Comparison of ENCODE assay signal across 1 cellular context in the genomic region with DNA sequence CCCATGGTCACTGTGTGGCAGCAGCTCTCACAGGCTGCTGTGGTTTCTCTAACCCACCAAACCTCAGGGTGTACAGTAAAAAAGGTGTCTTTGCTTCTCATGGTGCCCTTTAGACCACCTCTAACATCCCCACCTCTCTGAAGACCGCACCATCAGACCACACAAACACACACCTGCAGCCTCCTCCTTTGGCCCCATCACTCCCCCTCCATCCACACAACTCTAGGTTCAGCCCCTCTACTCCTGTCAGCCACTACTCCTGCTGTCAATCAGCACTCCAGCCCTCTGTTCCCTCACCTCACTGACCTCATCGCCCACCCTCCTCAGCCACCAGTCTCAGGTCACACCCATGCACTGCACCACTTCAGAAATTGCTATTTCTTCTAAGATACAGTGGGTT.
TF ChIP-seq lines count a peak whose summit lies in the region.

No MANE protein-coding gene starts in this region.

TF ChIP-seq in K562, 482 proteins besides CTCF, POLR2A, EP300 and RAD21:
- TF ChIP-seq, protein P1, sequence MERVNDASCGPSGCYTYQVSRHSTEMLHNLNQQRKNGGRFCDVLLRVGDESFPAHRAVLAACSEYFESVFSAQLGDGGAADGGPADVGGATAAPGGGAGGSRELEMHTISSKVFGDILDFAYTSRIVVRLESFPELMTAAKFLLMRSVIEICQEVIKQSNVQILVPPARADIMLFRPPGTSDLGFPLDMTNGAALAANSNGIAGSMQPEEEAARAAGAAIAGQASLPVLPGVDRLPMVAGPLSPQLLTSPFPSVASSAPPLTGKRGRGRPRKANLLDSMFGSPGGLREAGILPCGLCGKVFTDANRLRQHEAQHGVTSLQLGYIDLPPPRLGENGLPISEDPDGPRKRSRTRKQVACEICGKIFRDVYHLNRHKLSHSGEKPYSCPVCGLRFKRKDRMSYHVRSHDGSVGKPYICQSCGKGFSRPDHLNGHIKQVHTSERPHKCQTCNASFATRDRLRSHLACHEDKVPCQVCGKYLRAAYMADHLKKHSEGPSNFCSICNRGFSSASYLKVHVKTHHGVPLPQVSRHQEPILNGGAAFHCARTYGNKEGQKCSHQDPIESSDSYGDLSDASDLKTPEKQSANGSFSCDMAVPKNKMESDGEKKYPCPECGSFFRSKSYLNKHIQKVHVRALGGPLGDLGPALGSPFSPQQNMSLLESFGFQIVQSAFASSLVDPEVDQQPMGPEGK (CRISPR knock-in tag; IDR thresholded peaks at IDR 0.05; ENCODE audit: borderline replicate concordance), result no peak
- no peak for TF ChIP-seq ZNF780A (CRISPR knock-in tag; IDR thresholded peaks at IDR 0.05)
- no peak for TF ChIP-seq JUNB (CRISPR knock-in tag; conservative IDR thresholded peaks at IDR 0.05)
- no peak for TF ChIP-seq HNRNPH1 (optimal IDR thresholded peaks at IDR 0.05; ENCODE audit: low read depth, low read length)
- 0 out of 2 replicates have a peak, but pooled peaks have one; percentile 22 for TF ChIP-seq PTBP1 (IDR thresholded peaks at IDR 0.05; ENCODE audit: low read depth, low read length)
- no peak for TF ChIP-seq ZNF140 (CRISPR knock-in tag; IDR thresholded peaks at IDR 0.05)
- TF ChIP-seq, protein P2, sequence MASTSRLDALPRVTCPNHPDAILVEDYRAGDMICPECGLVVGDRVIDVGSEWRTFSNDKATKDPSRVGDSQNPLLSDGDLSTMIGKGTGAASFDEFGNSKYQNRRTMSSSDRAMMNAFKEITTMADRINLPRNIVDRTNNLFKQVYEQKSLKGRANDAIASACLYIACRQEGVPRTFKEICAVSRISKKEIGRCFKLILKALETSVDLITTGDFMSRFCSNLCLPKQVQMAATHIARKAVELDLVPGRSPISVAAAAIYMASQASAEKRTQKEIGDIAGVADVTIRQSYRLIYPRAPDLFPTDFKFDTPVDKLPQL (IDR thresholded peaks at IDR 0.05; ENCODE audit: extremely low read depth, insufficient read length), result no peak
- no peak for TF ChIP-seq MTA3 (IDR thresholded peaks at IDR 0.05; ENCODE audit: borderline replicate concordance)
- TF ChIP-seq, protein P3, sequence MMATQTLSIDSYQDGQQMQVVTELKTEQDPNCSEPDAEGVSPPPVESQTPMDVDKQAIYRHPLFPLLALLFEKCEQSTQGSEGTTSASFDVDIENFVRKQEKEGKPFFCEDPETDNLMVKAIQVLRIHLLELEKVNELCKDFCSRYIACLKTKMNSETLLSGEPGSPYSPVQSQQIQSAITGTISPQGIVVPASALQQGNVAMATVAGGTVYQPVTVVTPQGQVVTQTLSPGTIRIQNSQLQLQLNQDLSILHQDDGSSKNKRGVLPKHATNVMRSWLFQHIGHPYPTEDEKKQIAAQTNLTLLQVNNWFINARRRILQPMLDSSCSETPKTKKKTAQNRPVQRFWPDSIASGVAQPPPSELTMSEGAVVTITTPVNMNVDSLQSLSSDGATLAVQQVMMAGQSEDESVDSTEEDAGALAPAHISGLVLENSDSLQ (IDR thresholded peaks at IDR 0.05), result peak; percentile 80
- TF ChIP-seq, protein P4, sequence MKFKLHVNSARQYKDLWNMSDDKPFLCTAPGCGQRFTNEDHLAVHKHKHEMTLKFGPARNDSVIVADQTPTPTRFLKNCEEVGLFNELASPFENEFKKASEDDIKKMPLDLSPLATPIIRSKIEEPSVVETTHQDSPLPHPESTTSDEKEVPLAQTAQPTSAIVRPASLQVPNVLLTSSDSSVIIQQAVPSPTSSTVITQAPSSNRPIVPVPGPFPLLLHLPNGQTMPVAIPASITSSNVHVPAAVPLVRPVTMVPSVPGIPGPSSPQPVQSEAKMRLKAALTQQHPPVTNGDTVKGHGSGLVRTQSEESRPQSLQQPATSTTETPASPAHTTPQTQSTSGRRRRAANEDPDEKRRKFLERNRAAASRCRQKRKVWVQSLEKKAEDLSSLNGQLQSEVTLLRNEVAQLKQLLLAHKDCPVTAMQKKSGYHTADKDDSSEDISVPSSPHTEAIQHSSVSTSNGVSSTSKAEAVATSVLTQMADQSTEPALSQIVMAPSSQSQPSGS (CRISPR knock-in tag; IDR thresholded peaks at IDR 0.05), result no peak
- TF ChIP-seq POLR2AphosphoS2 (IDR thresholded peaks at IDR 0.05; ENCODE audit: low read length), result peak; percentile 36; the same call in 1 of the 2 replicates
- no peak for TF ChIP-seq SIRT6 (IDR thresholded peaks at IDR 0.05; ENCODE audit: low read depth, low read length)
- no peak for TF ChIP-seq RBM34 (IDR thresholded peaks at IDR 0.05; ENCODE audit: borderline replicate concordance, insufficient read depth, low read length)
- TF ChIP-seq SUPT5H (IDR thresholded peaks at IDR 0.05), result peak; percentile 48
- no peak for TF ChIP-seq SMAD1 (IDR thresholded peaks at IDR 0.05; ENCODE audit: low read depth, low read length, partially characterized antibody)
- TF ChIP-seq BMI1 (IDR thresholded peaks at IDR 0.05; ENCODE audit: low read length), result no peak
- TF ChIP-seq RBFOX2 (IDR thresholded peaks at IDR 0.05; ENCODE audit: low read depth, low read length), result peak; percentile 42
- TF ChIP-seq, protein P5, sequence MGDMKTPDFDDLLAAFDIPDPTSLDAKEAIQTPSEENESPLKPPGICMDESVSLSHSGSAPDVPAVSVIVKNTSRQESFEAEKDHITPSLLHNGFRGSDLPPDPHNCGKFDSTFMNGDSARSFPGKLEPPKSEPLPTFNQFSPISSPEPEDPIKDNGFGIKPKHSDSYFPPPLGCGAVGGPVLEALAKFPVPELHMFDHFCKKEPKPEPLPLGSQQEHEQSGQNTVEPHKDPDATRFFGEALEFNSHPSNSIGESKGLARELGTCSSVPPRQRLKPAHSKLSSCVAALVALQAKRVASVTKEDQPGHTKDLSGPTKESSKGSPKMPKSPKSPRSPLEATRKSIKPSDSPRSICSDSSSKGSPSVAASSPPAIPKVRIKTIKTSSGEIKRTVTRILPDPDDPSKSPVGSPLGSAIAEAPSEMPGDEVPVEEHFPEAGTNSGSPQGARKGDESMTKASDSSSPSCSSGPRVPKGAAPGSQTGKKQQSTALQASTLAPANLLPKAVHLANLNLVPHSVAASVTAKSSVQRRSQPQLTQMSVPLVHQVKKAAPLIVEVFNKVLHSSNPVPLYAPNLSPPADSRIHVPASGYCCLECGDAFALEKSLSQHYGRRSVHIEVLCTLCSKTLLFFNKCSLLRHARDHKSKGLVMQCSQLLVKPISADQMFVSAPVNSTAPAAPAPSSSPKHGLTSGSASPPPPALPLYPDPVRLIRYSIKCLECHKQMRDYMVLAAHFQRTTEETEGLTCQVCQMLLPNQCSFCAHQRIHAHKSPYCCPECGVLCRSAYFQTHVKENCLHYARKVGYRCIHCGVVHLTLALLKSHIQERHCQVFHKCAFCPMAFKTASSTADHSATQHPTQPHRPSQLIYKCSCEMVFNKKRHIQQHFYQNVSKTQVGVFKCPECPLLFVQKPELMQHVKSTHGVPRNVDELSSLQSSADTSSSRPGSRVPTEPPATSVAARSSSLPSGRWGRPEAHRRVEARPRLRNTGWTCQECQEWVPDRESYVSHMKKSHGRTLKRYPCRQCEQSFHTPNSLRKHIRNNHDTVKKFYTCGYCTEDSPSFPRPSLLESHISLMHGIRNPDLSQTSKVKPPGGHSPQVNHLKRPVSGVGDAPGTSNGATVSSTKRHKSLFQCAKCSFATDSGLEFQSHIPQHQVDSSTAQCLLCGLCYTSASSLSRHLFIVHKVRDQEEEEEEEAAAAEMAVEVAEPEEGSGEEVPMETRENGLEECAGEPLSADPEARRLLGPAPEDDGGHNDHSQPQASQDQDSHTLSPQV (IDR thresholded peaks at IDR 0.05), result no peak
TF ChIP-seq in K562: peak in this region for 5.
